17 cellular contexts compared by ENCODE assay signal in genomic region chr2:80292474-80292873, GRCh38. TPM values are rescaled to one million over a fixed set of nuclear protein-coding genes. Genes with fewer than 3 reads are reported as not detected.
DNase-seq lines count a peak whose midpoint lies in the region; ATAC-seq lines count a peak whose summit lies in the region.
"Had no signal": no experiment of that assay in that cellular context is flagged by ENCODE, and none has a peak within 500 bp of the region (broad histone marks: within the 10 kb centered on the region; RNA-seq: fewer than 3 reads in every experiment).

No MANE protein-coding gene starts in this region.

- ATAC-seq in left colon (peak; percentile 86), HG02678 (IDR thresholded peaks at IDR 0.05; ENCODE audit: unreplicated experiment) (no peak), HG03520 (IDR thresholded peaks at IDR 0.05; ENCODE audit: unreplicated experiment) (no peak), GM19328 (IDR thresholded peaks at IDR 0.05; ENCODE audit: unreplicated experiment) (no peak), GM21737 (IDR thresholded peaks at IDR 0.05; ENCODE audit: unreplicated experiment) (no peak)
- ATAC-seq: Right ventricle myocardium inferior had no signal

- DNase-seq in DMS153 (lab: John Stamatoyannopoulos, UW) (peak; percentile 47), NCI-H187 treated with DMSO at 0.1 percent for 48 hours (lab: John Stamatoyannopoulos, UW) (peak; percentile 17), NCI-H748 treated with DMSO at 0.1 percent for 48 hours (lab: John Stamatoyannopoulos, UW) (peak; percentile 16), left colon (no peak)
- DNase-seq: GOT3, HCEC 1CT, IMR-90, NCI-H1105, NCI-H1694 treated with DMSO at 0.1 percent for 48 hours, NCI-H526 had no signal

- intact Hi-C loops in left colon (cut with DNase I, micrococcal nuclease) = no loop called here

RNA-seq across cellular contexts. Expression of gene LRRTM1, which starts 12.1 kb away (rescaled TPM):
- total RNA-seq in left colon = under 1 TPM; 0.21 to 0.34 TPM
- total RNA-seq: IMR-90, OCI-LY7, SJSA1 had no signal

Comparison
In these comparisons a context has a peak if more than half of its experiments do, and no peak if none do; other contexts are left out.
1. DNase-seq: peak in DMS153 (single experiment), NCI-H187 treated with DMSO at 0.1 percent for 48 hours (single experiment) and NCI-H748 treated with DMSO at 0.1 percent for 48 hours (single experiment); none in left colon (0 of 2).